8 cellular contexts compared by ENCODE assay signal in the genomic region with DNA sequence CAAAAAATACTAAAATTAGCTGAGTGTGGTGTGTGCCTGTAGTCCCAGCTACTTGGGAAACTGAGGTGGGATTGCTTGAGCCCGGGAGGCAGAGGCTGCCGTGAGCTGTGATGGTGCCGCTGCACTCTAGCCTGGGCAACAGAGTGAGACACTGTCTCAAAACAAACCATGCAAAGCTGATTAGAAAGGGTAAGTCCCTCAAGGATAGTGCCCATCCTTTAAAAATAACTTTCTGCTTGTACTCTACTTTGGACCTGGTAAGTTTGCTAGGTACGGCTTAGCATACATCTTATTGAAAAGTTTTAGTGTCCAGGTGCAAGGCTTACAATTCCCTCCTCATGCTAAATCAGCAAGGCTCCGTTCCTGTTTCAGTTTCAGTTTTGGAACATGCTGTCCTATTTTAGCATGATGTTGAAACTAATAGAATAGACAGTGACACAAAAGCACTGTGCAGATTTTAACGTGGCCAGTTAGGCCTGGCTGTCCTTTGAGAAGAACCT. TPM values are rescaled to one million over a fixed set of nuclear protein-coding genes. Genes with fewer than 3 reads are reported as not detected.
DNase-seq lines count a peak whose midpoint lies in the region; ATAC-seq lines count a peak whose summit lies in the region.

No MANE protein-coding gene starts in this region.

- DNase-seq in M059J (ENCODE audit: low read depth), result peak; percentile 36
- DNase-seq in putamen (ENCODE audit: low spot score), result peak; percentile 31
- DNase-seq in NCI-H1105 (lab: John Stamatoyannopoulos, UW), result no peak
- no peak for DNase-seq in NCI-H446 treated with DMSO at 0.1 percent for 48 hours (lab: John Stamatoyannopoulos, UW)
- no peak for DNase-seq in C1 segment of cervical spinal cord (lab: John Stamatoyannopoulos, UW)

- H3K4me1 ChIP-seq in endocrine pancreas (ENCODE audit: control insufficient read depth, insufficient read depth, low read length), result peaks cover 12% of the 10 kb centered on the region

- no peaks in the 10 kb centered on the region for H3K27me3 ChIP-seq in endocrine pancreas (ENCODE audit: control insufficient read depth, insufficient read depth, low read length)

- H3K4me3 ChIP-seq in endocrine pancreas (ENCODE audit: control insufficient read depth, insufficient read depth, low read length), result peak overlapping the region; percentile 28

- ATAC-seq in GM18499 (IDR thresholded peaks at IDR 0.05; ENCODE audit: insufficient read depth, unreplicated experiment) (peak; percentile 57), GM21619 (IDR thresholded peaks at IDR 0.05; ENCODE audit: unreplicated experiment) (peak; percentile 89)

- H3K36me3 ChIP-seq in endocrine pancreas (ENCODE audit: control insufficient read depth, insufficient read depth, low read length), result no peaks in the 10 kb centered on the region

- H3K9ac ChIP-seq in endocrine pancreas (ENCODE audit: control insufficient read depth, insufficient read depth, low read length), result no peak overlapping the region

- H3K9me3 ChIP-seq in endocrine pancreas (ENCODE audit: control insufficient read depth, low read length), result no peaks in the 10 kb centered on the region

RNA-seq across cellular contexts. Expression of a gene that starts 21.4 kb away (rescaled TPM):
- total RNA-seq in M059J (2014; rRNA removed; shearing (Covaris generic)), result 18.1 and 26.0 TPM in 2 replicates

Comparison
In these comparisons a context has a peak if more than half of its experiments do, and no peak if none do; other contexts are left out.
1. DNase-seq: peak in M059J (single experiment) and putamen (single experiment); none in NCI-H1105 (single experiment), NCI-H446 treated with DMSO at 0.1 percent for 48 hours (single experiment) and C1 segment of cervical spinal cord (0 of 14).